1 cellular context compared by ENCODE assay signal in the genomic region with DNA sequence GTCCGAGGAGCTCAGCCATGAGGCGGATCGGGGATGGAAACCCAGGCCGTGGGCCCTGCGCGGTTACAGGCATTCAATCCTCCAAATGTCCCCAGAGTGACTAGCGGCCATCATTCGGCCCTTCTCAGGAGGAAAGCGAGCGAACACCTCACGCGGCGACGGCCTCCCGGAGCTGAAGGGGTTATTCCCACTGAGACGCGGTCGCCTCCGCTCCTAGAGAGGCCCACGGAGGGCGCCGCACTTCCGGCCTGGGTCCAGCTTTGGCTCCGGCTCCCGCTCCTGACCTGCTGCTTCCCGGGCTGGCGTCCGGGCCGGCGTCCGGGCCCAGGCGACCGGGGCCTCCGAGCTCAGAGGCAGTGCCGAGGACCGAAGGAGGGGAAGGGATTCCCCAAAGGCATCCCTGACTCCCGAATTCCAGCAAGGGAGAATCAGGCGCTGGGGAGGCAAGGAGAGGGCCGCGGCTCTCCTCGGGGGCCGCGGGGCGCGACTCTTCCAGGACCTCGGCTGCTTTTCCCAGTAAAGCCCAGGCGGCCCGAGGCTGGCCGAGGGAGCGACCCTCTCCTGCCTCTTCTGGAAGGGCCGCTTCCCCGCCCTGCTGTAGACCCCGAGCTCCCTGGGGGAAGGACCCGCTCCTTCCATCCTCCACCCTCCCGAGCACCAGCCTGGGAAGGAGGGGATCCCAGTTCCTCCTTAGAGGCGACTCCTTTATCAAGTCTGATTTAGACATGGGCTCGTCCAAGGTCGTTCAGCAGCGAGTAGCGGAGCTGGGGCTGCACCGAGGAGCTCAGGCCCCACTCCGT.
TF ChIP-seq lines count a peak whose summit lies in the region.

No MANE protein-coding gene starts in this region.

TF ChIP-seq in HEK293, 187 proteins besides CTCF, POLR2A, EP300 and RAD21 (continued from another document and continues in another):
- TF ChIP-seq, protein P1, sequence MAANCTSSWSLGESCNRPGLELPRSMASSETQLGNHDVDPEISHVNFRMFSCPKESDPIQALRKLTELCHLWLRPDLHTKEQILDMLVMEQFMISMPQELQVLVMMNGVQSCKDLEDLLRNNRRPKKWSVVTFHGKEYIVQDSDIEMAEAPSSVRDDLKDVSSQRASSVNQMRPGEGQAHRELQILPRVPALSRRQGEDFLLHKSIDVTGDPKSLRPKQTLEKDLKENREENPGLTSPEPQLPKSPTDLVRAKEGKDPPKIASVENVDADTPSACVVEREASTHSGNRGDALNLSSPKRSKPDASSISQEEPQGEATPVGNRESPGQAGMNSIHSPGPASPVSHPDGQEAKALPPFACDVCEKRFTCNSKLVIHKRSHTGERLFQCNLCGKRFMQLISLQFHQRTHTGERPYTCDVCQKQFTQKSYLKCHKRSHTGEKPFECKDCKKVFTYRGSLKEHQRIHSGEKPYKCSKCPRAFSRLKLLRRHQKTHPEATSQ (tag by site-specific recombination; IDR thresholded peaks at IDR 0.05): peak; percentile 94; the same call in 1 of the 2 replicates
- TF ChIP-seq, protein P2, sequence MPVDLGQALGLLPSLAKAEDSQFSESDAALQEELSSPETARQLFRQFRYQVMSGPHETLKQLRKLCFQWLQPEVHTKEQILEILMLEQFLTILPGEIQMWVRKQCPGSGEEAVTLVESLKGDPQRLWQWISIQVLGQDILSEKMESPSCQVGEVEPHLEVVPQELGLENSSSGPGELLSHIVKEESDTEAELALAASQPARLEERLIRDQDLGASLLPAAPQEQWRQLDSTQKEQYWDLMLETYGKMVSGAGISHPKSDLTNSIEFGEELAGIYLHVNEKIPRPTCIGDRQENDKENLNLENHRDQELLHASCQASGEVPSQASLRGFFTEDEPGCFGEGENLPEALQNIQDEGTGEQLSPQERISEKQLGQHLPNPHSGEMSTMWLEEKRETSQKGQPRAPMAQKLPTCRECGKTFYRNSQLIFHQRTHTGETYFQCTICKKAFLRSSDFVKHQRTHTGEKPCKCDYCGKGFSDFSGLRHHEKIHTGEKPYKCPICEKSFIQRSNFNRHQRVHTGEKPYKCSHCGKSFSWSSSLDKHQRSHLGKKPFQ (tag by site-specific recombination; IDR thresholded peaks at IDR 0.05): peak; percentile 78
- no peak for TF ChIP-seq ZNF777 (tag by site-specific recombination; IDR thresholded peaks at IDR 0.05; ENCODE audit: borderline replicate concordance)
- TF ChIP-seq TCF7L2 (IDR thresholded peaks at IDR 0.05; ENCODE audit: borderline replicate concordance, low read depth, low read length): no peak
- no peak for TF ChIP-seq ZNF530 (tag by site-specific recombination; IDR thresholded peaks at IDR 0.05; ENCODE audit: low read depth)
- no peak for TF ChIP-seq ZNF664 (tag by site-specific recombination; IDR thresholded peaks at IDR 0.05)
- TF ChIP-seq ZNF248 (tag by site-specific recombination; IDR thresholded peaks at IDR 0.05): no peak
- TF ChIP-seq ZNF670 (tag by site-specific recombination; IDR thresholded peaks at IDR 0.05; ENCODE audit: low read depth): no peak
- TF ChIP-seq ZNF324 (tag by site-specific recombination; IDR thresholded peaks at IDR 0.05): peak; percentile 92
- TF ChIP-seq, protein P3, sequence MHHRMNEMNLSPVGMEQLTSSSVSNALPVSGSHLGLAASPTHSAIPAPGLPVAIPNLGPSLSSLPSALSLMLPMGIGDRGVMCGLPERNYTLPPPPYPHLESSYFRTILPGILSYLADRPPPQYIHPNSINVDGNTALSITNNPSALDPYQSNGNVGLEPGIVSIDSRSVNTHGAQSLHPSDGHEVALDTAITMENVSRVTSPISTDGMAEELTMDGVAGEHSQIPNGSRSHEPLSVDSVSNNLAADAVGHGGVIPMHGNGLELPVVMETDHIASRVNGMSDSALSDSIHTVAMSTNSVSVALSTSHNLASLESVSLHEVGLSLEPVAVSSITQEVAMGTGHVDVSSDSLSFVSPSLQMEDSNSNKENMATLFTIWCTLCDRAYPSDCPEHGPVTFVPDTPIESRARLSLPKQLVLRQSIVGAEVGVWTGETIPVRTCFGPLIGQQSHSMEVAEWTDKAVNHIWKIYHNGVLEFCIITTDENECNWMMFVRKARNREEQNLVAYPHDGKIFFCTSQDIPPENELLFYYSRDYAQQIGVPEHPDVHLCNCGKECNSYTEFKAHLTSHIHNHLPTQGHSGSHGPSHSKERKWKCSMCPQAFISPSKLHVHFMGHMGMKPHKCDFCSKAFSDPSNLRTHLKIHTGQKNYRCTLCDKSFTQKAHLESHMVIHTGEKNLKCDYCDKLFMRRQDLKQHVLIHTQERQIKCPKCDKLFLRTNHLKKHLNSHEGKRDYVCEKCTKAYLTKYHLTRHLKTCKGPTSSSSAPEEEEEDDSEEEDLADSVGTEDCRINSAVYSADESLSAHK (tag by site-specific recombination; IDR thresholded peaks at IDR 0.05): 0 out of 2 replicates have a peak, but pooled peaks have one; percentile 44
- no peak for TF ChIP-seq ZNF302 (tag by site-specific recombination; IDR thresholded peaks at IDR 0.05; ENCODE audit: low read depth)
- TF ChIP-seq ZNF426 (tag by site-specific recombination; IDR thresholded peaks at IDR 0.05): no peak
- peak; percentile 97 for TF ChIP-seq IKZF3 (tag by site-specific recombination; IDR thresholded peaks at IDR 0.05)
- TF ChIP-seq, protein P4, sequence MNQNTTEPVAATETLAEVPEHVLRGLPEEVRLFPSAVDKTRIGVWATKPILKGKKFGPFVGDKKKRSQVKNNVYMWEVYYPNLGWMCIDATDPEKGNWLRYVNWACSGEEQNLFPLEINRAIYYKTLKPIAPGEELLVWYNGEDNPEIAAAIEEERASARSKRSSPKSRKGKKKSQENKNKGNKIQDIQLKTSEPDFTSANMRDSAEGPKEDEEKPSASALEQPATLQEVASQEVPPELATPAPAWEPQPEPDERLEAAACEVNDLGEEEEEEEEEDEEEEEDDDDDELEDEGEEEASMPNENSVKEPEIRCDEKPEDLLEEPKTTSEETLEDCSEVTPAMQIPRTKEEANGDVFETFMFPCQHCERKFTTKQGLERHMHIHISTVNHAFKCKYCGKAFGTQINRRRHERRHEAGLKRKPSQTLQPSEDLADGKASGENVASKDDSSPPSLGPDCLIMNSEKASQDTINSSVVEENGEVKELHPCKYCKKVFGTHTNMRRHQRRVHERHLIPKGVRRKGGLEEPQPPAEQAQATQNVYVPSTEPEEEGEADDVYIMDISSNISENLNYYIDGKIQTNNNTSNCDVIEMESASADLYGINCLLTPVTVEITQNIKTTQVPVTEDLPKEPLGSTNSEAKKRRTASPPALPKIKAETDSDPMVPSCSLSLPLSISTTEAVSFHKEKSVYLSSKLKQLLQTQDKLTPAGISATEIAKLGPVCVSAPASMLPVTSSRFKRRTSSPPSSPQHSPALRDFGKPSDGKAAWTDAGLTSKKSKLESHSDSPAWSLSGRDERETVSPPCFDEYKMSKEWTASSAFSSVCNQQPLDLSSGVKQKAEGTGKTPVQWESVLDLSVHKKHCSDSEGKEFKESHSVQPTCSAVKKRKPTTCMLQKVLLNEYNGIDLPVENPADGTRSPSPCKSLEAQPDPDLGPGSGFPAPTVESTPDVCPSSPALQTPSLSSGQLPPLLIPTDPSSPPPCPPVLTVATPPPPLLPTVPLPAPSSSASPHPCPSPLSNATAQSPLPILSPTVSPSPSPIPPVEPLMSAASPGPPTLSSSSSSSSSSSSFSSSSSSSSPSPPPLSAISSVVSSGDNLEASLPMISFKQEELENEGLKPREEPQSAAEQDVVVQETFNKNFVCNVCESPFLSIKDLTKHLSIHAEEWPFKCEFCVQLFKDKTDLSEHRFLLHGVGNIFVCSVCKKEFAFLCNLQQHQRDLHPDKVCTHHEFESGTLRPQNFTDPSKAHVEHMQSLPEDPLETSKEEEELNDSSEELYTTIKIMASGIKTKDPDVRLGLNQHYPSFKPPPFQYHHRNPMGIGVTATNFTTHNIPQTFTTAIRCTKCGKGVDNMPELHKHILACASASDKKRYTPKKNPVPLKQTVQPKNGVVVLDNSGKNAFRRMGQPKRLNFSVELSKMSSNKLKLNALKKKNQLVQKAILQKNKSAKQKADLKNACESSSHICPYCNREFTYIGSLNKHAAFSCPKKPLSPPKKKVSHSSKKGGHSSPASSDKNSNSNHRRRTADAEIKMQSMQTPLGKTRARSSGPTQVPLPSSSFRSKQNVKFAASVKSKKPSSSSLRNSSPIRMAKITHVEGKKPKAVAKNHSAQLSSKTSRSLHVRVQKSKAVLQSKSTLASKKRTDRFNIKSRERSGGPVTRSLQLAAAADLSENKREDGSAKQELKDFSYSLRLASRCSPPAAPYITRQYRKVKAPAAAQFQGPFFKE (tag by site-specific recombination; IDR thresholded peaks at IDR 0.05; ENCODE audit: borderline replicate concordance): no peak
- no peak for TF ChIP-seq ZNF555 (tag by site-specific recombination; conservative IDR thresholded peaks at IDR 0.05)
- TF ChIP-seq, protein P5, sequence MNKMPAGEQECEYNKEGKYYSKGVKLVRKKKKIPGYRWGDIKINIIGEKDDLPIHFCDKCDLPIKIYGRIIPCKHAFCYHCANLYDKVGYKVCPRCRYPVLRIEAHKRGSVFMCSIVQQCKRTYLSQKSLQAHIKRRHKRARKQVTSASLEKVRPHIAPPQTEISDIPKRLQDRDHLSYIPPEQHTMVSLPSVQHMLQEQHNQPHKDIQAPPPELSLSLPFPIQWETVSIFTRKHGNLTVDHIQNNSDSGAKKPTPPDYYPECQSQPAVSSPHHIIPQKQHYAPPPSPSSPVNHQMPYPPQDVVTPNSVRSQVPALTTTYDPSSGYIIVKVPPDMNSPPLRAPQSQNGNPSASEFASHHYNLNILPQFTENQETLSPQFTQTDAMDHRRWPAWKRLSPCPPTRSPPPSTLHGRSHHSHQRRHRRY (tag by site-specific recombination; IDR thresholded peaks at IDR 0.05): no peak
- TF ChIP-seq, protein P6, sequence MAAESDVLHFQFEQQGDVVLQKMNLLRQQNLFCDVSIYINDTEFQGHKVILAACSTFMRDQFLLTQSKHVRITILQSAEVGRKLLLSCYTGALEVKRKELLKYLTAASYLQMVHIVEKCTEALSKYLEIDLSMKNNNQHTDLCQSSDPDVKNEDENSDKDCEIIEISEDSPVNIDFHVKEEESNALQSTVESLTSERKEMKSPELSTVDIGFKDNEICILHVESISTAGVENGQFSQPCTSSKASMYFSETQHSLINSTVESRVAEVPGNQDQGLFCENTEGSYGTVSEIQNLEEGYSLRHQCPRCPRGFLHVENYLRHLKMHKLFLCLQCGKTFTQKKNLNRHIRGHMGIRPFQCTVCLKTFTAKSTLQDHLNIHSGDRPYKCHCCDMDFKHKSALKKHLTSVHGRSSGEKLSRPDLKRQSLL (tag by site-specific recombination; IDR thresholded peaks at IDR 0.05): peak; percentile 89
- TF ChIP-seq KLF1 (tag by site-specific recombination; IDR thresholded peaks at IDR 0.05): no peak; the same call in 1 of the 2 replicates
- no peak for TF ChIP-seq ZNF211 (tag by site-specific recombination; IDR thresholded peaks at IDR 0.05; ENCODE audit: low read depth)
- peak; percentile 41; the same call in 1 of the 2 replicates for TF ChIP-seq BCL11B (tag by site-specific recombination; IDR thresholded peaks at IDR 0.05; ENCODE audit: low read depth)
- peak; percentile 18; the same call in 1 of the 2 replicates for TF ChIP-seq REPIN1 (tag by site-specific recombination; IDR thresholded peaks at IDR 0.05; ENCODE audit: low read depth)
- peak; percentile 77 for TF ChIP-seq GLIS1 (tag by site-specific recombination; IDR thresholded peaks at IDR 0.05)
- TF ChIP-seq ZNF747 (tag by site-specific recombination; IDR thresholded peaks at IDR 0.05): no peak
- TF ChIP-seq ZNF768 (tag by site-specific recombination; IDR thresholded peaks at IDR 0.05): no peak; the same call in 1 of the 2 replicates
- TF ChIP-seq, protein P7, sequence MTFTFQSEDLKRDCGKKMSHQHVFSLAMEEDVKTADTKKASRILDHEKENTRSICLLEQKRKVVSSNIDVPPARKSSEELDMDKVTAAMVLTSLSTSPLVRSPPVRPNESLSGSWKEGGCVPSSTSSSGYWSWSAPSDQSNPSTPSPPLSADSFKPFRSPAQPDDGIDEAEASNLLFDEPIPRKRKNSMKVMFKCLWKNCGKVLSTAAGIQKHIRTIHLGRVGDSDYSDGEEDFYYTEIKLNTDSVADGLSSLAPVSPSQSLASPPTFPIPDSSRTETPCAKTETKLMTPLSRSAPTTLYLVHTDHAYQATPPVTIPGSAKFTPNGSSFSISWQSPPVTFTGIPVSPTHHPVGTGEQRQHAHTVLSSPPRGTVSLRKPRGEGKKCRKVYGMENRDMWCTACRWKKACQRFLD (tag by site-specific recombination; IDR thresholded peaks at IDR 0.05): no peak
- peak; percentile 96 for TF ChIP-seq ZXDB (tag by site-specific recombination; IDR thresholded peaks at IDR 0.05)
- TF ChIP-seq ZIC2 (tag by site-specific recombination; IDR thresholded peaks at IDR 0.05): peak; percentile 77
- TF ChIP-seq ZNF501 (tag by site-specific recombination; IDR thresholded peaks at IDR 0.05): peak; percentile 93
- TF ChIP-seq BCL11A (tag by site-specific recombination; IDR thresholded peaks at IDR 0.05; ENCODE audit: low read depth): peak; percentile 39; the same call in 1 of the 2 replicates
- TF ChIP-seq, protein P8, sequence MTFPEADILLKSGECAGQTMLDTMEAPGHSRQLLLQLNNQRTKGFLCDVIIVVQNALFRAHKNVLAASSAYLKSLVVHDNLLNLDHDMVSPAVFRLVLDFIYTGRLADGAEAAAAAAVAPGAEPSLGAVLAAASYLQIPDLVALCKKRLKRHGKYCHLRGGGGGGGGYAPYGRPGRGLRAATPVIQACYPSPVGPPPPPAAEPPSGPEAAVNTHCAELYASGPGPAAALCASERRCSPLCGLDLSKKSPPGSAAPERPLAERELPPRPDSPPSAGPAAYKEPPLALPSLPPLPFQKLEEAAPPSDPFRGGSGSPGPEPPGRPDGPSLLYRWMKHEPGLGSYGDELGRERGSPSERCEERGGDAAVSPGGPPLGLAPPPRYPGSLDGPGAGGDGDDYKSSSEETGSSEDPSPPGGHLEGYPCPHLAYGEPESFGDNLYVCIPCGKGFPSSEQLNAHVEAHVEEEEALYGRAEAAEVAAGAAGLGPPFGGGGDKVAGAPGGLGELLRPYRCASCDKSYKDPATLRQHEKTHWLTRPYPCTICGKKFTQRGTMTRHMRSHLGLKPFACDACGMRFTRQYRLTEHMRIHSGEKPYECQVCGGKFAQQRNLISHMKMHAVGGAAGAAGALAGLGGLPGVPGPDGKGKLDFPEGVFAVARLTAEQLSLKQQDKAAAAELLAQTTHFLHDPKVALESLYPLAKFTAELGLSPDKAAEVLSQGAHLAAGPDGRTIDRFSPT (tag by site-specific recombination; IDR thresholded peaks at IDR 0.05): no peak
- peak; percentile 84 for TF ChIP-seq ZNF76 (tag by site-specific recombination; IDR thresholded peaks at IDR 0.05; ENCODE audit: borderline replicate concordance, low read depth)
- TF ChIP-seq WT1 (tag by site-specific recombination; IDR thresholded peaks at IDR 0.05): no peak; the same call in 1 of the 2 replicates
- no peak for TF ChIP-seq PRDM1 (tag by site-specific recombination; IDR thresholded peaks at IDR 0.05)
- TF ChIP-seq ZNF221 (tag by site-specific recombination; IDR thresholded peaks at IDR 0.05; ENCODE audit: borderline replicate concordance): no peak
- TF ChIP-seq ZNF174 (tag by site-specific recombination; IDR thresholded peaks at IDR 0.05): no peak
- no peak for TF ChIP-seq ZNF677 (tag by site-specific recombination; IDR thresholded peaks at IDR 0.05)
- no peak for TF ChIP-seq ZNF404 (tag by site-specific recombination; IDR thresholded peaks at IDR 0.05)
- TF ChIP-seq OVOL3 (tag by site-specific recombination; IDR thresholded peaks at IDR 0.05): no peak
- TF ChIP-seq ZNF157 (tag by site-specific recombination; IDR thresholded peaks at IDR 0.05): no peak
- TF ChIP-seq ZBTB20 (tag by site-specific recombination; IDR thresholded peaks at IDR 0.05): peak; percentile 100
- TF ChIP-seq ZNF561 (tag by site-specific recombination; IDR thresholded peaks at IDR 0.05; ENCODE audit: borderline replicate concordance): peak; percentile 98
- TF ChIP-seq ZNF792 (tag by site-specific recombination; IDR thresholded peaks at IDR 0.05): no peak
- TF ChIP-seq ZNF473 (tag by site-specific recombination; IDR thresholded peaks at IDR 0.05): no peak
- peak; percentile 78 for TF ChIP-seq GLIS2 (tag by site-specific recombination; IDR thresholded peaks at IDR 0.05)
- no peak for TF ChIP-seq ZNF548 (tag by site-specific recombination; IDR thresholded peaks at IDR 0.05)
